27 cellular contexts compared by ENCODE assay signal in the genomic region with DNA sequence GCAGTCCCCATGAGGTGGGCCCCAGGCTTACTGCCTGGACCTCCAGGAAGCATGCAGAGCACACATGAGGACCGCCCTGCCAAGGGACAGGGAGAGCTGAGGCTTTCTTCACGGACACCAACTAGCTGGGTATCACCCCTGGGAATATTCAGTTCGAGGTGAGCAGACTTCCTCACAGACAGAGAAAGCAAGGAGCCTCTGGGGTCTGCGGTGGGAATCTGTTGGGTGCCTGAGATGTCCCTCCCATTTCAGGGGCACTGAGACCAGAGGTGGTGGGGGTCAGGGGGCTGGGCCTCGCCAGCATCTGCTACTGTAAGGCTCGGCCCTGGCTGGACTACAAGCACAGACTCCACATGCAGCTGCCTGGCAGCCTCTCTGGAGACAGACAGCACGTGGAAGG.
"Had no signal": no experiment of that assay in that cellular context is flagged by ENCODE, and none has a peak within 500 bp of the region (broad histone marks: within the 10 kb centered on the region; RNA-seq: fewer than 3 reads in every experiment).

No MANE protein-coding gene starts in this region.

- H3K27ac Mint-ChIP-seq: immature natural killer cell; nephron; progenitor cell of endocrine pancreas; stimulated activated naive B cell treated with anti-CD40 and anti-IgM and Interleukin-4, amounts not matched to agents 10 μg/mL and 1 μg/mL and 100 μg/mL, for 72 hours; stimulated activated naive CD8-positive, alpha-beta T cell treated with anti-CD3 and anti-CD28 coated beads, Interleukin-15, Interleukin-2, amounts not matched to agents 100 ng/mL and 50 ng/mL, for 24 hours had no signal

- ATAC-seq: left colon; left lung; lower lobe of right lung; naive thymus-derived CD8-positive, alpha-beta T cell; right lobe of liver; stimulated activated naive B cell treated with anti-CD40 and anti-IgM and Interleukin-4, amounts not matched to agents 10 μg/mL and 1 μg/mL and 100 μg/mL, for 72 hours; upper lobe of right lung had no signal

- H3K9me3 ChIP-seq: lower lobe of right lung, neutrophil, ovary, right lobe of liver, suprapubic skin, tibial artery, upper lobe of right lung had no signal

- H3K4me1 Mint-ChIP-seq: neural crest cell had no signal

- H3K36me3 ChIP-seq: left lung, lower lobe of right lung, neutrophil, ovary, right atrium auricular region, right lobe of liver, suprapubic skin, thoracic aorta, tibial artery, upper lobe of right lung had no signal

- H3K4me2 ChIP-seq: smooth muscle cell had no signal

- DNase-seq: hypothalamus; immature natural killer cell; kidney; left colon; left lung; lower lobe of right lung; mammary epithelial cell; mesenchymal stem cell; naive thymus-derived CD8-positive, alpha-beta T cell; occipital lobe; ovary; right lobe of liver; stimulated activated CD4-positive, alpha-beta T cell treated with anti-CD3 and anti-CD28 coated beads, Interleukin-2, amount 100 ng/mL, for 24 hours; stimulated activated CD4-positive, alpha-beta T cell treated with anti-CD3 and anti-CD28 coated beads, Interleukin-4, amount 100 ng/mL, for 1 hour; stimulated activated naive B cell treated with anti-CD40 and anti-IgM and Interleukin-4, amounts not matched to agents 10 μg/mL and 1 μg/mL and 100 μg/mL, for 72 hours; tibial artery; trophoblast cell; upper lobe of right lung had no signal

- H3K27me3 ChIP-seq: neutrophil, ovary, right atrium auricular region, right lobe of liver had no signal

- H3K27me3 Mint-ChIP-seq: stimulated activated naive CD8-positive, alpha-beta T cell treated with anti-CD3 and anti-CD28 coated beads, Interleukin-15, Interleukin-2, amounts not matched to agents 100 ng/mL and 50 ng/mL, for 24 hours had no signal

- H3K4me3 Mint-ChIP-seq: immature natural killer cell; naive thymus-derived CD8-positive, alpha-beta T cell; nephron; neural crest cell; stimulated activated naive B cell treated with anti-CD40 and anti-IgM and Interleukin-4, amounts not matched to agents 10 μg/mL and 1 μg/mL and 100 μg/mL, for 72 hours; stimulated activated naive CD8-positive, alpha-beta T cell treated with anti-CD3 and anti-CD28 coated beads, Interleukin-15, Interleukin-2, amounts not matched to agents 100 ng/mL and 50 ng/mL, for 24 hours had no signal

- H3K36me3 Mint-ChIP-seq: immature natural killer cell; stimulated activated naive B cell treated with anti-CD40 and anti-IgM and Interleukin-4, amounts not matched to agents 10 μg/mL and 1 μg/mL and 100 μg/mL, for 72 hours had no signal

- H3K4me1 ChIP-seq: left lung, lower lobe of right lung, right atrium auricular region, right lobe of liver, suprapubic skin, tibial artery, upper lobe of right lung had no signal

- H3K4me3 ChIP-seq: left lung, lower lobe of right lung, ovary, right atrium auricular region, right lobe of liver, smooth muscle cell, suprapubic skin, thoracic aorta, tibial artery, upper lobe of right lung had no signal

- H3K27ac ChIP-seq: left lung, lower lobe of right lung, neutrophil, ovary, right atrium auricular region, right lobe of liver, suprapubic skin, thoracic aorta, tibial artery, upper lobe of right lung had no signal
